8 cellular contexts compared by ENCODE assay signal in the genomic region with DNA sequence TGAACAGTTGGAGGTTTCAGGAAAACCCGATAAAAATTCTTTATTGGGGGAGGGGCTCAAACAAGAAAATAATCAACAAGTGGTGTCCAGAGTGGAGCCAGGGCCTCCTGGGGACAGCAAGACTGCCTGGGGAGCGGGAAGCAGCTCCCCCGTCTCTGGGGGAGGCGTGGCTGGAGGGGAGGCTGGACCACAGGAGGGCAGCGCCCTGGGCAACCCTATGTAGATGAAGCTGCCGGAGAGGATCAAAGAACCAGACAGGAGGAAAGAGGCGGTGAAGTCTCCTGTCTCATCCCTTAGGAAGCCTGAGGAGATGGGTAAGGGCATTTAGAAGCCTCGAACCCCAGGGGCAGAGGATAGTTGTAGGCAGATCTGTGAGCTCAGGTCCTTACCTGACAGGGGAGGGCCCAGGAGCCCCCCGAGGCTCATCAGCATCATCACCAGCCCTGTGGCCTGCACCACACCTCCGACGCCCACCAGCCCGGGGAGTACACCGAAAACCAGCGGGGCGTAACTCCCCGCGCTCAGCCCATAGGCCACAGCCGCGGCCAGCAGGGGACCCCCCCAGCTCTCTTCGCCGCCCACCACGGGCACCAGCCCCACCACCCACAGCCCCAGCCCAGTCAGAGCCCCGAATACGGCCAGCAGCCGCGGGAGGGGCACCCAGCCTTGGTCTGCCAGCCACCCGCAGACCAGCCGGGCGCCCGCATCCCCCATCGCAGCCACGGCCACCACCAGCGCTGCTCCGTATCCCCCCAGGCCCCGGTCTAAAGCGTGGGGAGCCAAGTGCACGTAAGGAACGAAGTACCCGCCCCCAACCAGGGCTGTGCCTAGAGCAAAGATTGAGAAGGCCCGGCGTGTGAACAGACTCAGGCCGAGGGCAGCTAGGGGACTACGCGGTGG. TPM values are rescaled to one million over a fixed set of nuclear protein-coding genes. Genes with fewer than 3 reads are reported as not detected.
A peak's percentile ranks its signal among the peaks of the same experiment; 100 is the strongest.
DNase-seq lines count a peak whose midpoint lies in the region; ATAC-seq and TF ChIP-seq lines count a peak whose summit lies in the region.

No MANE protein-coding gene starts in this region.

- H3K27me3 Mint-ChIP-seq in central memory CD8-positive, alpha-beta T cell: no peaks in the 10 kb centered on the region
- H3K27me3 Mint-ChIP-seq in memory B cell: no peaks in the 10 kb centered on the region

- peaks cover 4% of the 10 kb centered on the region for H3K36me3 Mint-ChIP-seq in central memory CD8-positive, alpha-beta T cell (ENCODE audit: insufficient read depth)
- H3K36me3 Mint-ChIP-seq in memory B cell: peaks cover 4% of the 10 kb centered on the region

- peak; percentile 32 to 38 for DNase-seq in stimulated activated CD4-positive, alpha-beta T cell treated with anti-CD3 and anti-CD28 coated beads, Interleukin-2, amount 100 ng/mL, for 24 hours
- DNase-seq in stimulated activated CD4-positive, alpha-beta T cell treated with anti-CD3 and anti-CD28 coated beads, Interleukin-4, amount 100 ng/mL, for 4 hours: no peak
- DNase-seq in central memory CD8-positive, alpha-beta T cell (ENCODE audit: low spot score in 2 of 2): peak in 1 of 2 donors; percentile 28
- peak in 1 of 2 donors; percentile 20 for DNase-seq in memory B cell (ENCODE audit: low spot score in 2 of 2)
- no peak for DNase-seq in vagina (ENCODE audit: extremely low spot score in 2 of 2)
- no peak for DNase-seq in mucosa of gallbladder (ENCODE audit: low spot score)
- DNase-seq in NCI-H2081 treated with DMSO at 0.1 percent for 48 hours (lab: John Stamatoyannopoulos, UW): no peak
- no peak for DNase-seq in superior temporal gyrus (ENCODE audit: extremely low spot score)

- no peaks in the 10 kb centered on the region for H3K27me3 ChIP-seq in vagina

- peak overlapping the region; percentile 94 for H3K27ac Mint-ChIP-seq in central memory CD8-positive, alpha-beta T cell (ENCODE audit: low read depth)
- peak overlapping the region; percentile 87 for H3K27ac Mint-ChIP-seq in memory B cell

- no peaks in the 10 kb centered on the region for H3K36me3 ChIP-seq in vagina

- peak overlapping the region; percentile 82 for H3K4me3 Mint-ChIP-seq in central memory CD8-positive, alpha-beta T cell
- H3K4me3 Mint-ChIP-seq in memory B cell: peak overlapping the region; percentile 83

- intact Hi-C loops in vagina (cut with DNase I): no loop called here

- peak; percentile 35 for ATAC-seq in central memory CD8-positive, alpha-beta T cell (replicated peaks; ENCODE audit: extremely low read depth, poor library complexity, severe bottlenecking)
- ATAC-seq in memory B cell (ENCODE audit: low read depth): peak; percentile 21

- H3K27ac ChIP-seq in vagina: peak overlapping the region; percentile 68

- no peaks in the 10 kb centered on the region for H3K9me3 ChIP-seq in vagina

- TF ChIP-seq POLR2A in vagina (IDR thresholded peaks at IDR 0.05): no peak

- no peaks in the 10 kb centered on the region for H3K9me3 Mint-ChIP-seq in central memory CD8-positive, alpha-beta T cell
- H3K9me3 Mint-ChIP-seq in memory B cell: no peaks in the 10 kb centered on the region

- H3K4me1 Mint-ChIP-seq in central memory CD8-positive, alpha-beta T cell: peaks cover 47% of the 10 kb centered on the region
- H3K4me1 Mint-ChIP-seq in memory B cell: peaks cover 32% of the 10 kb centered on the region

- H3K4me3 ChIP-seq in vagina: peak overlapping the region; percentile 48 to 50

- TF ChIP-seq CTCF in vagina (IDR thresholded peaks at IDR 0.05): no peak

- peaks cover 35% of the 10 kb centered on the region for H3K4me1 ChIP-seq in vagina

RNA-seq across cellular contexts. Expression of a gene that starts 2.0 kb away (rescaled TPM):
- total RNA-seq in vagina (not detected), mucosa of gallbladder (4.5 TPM)

RNA-seq across cellular contexts. Expression of a gene that starts 6.0 kb away (rescaled TPM):
- total RNA-seq in vagina (2.0 TPM), mucosa of gallbladder (44.4 TPM)

RNA-seq across cellular contexts. Expression of a gene that starts 19.0 kb away (rescaled TPM):
- total RNA-seq in vagina (10.1 TPM), mucosa of gallbladder (6.2 TPM)

RNA-seq across cellular contexts. Expression of a gene that starts 29.4 kb away (rescaled TPM):
- total RNA-seq in vagina (155 TPM), mucosa of gallbladder (228 TPM)

RNA-seq across cellular contexts. Expression of a gene that starts 38.2 kb away (rescaled TPM):
- total RNA-seq in vagina: 3.7 TPM
- total RNA-seq in mucosa of gallbladder: 8.3 TPM

Comparison
In these comparisons a context has a peak if more than half of its experiments do, and no peak if none do; other contexts are left out.
1. DNase-seq: peak in stimulated activated CD4-positive, alpha-beta T cell treated with anti-CD3 and anti-CD28 coated beads, Interleukin-2, amount 100 ng/mL, for 24 hours (2 of 2); none in stimulated activated CD4-positive, alpha-beta T cell treated with anti-CD3 and anti-CD28 coated beads, Interleukin-4, amount 100 ng/mL, for 4 hours (0 of 2), vagina (0 of 2), mucosa of gallbladder (single experiment), NCI-H2081 treated with DMSO at 0.1 percent for 48 hours (single experiment) and superior temporal gyrus (single experiment).
2. RNA of a gene that starts 6.0 kb away (total RNA-seq): 44.4 TPM in mucosa of gallbladder (single experiment); 2.0 TPM in vagina (single experiment); every median in the first group is over 10 times any median in the second.